11 cellular contexts compared by ENCODE assay signal in genomic region chr7:143533213-143533840, GRCh38. TPM values are rescaled to one million over a fixed set of nuclear protein-coding genes. Genes with fewer than 3 reads are reported as not detected.
A peak's percentile ranks its signal among the peaks of the same experiment; 100 is the strongest.
DNase-seq lines count a peak whose midpoint lies in the region; ATAC-seq, FAIRE-seq and TF ChIP-seq lines count a peak whose summit lies in the region.
"Not testable (repeated sequence)": the region's sequence is repeated elsewhere in the genome, so short reads cannot be mapped to it uniquely, and the experiment has no call there.
"Had no signal": no experiment of that assay in that cellular context is flagged by ENCODE, and none has a peak within 500 bp of the region (broad histone marks: within the 10 kb centered on the region; RNA-seq: fewer than 3 reads in every experiment).

No MANE protein-coding gene starts in this region.

- H3K4me3 ChIP-seq in Caco-2 (ENCODE audit: low read depth, low read length); mucosa of descending colon; upper lobe of left lung: not testable (repeated sequence)

- H3K36me3 ChIP-seq in Caco-2 (ENCODE audit: control insufficient read depth, insufficient read depth, low read length); mucosa of descending colon (ENCODE audit: low read depth); upper lobe of left lung: not testable (repeated sequence)

- not testable (repeated sequence) for H3K27me3 Mint-ChIP-seq in Caco-2 (ENCODE audit: insufficient read depth, unreplicated experiment)

- TF ChIP-seq CTCF in Caco-2 (IDR thresholded peaks at IDR 0.05; ENCODE audit: insufficient read depth in 1 of 2, low read depth in 1 of 2, low read length in 1 of 2, severe bottlenecking in 1 of 2, unreplicated experiment in 1 of 2); mucosa of descending colon (IDR thresholded peaks at IDR 0.05); upper lobe of left lung (IDR thresholded peaks at IDR 0.05): not testable (repeated sequence)

- ATAC-seq in SK-N-SH treated with all-trans-retinoic acid at 6 μM for 48 hours = peak; percentile 98
- peak; percentile 53 for ATAC-seq in Right ventricle myocardium superior (ENCODE audit: poor library complexity)
- ATAC-seq in left lobe of liver = peak; percentile 41
- ATAC-seq in mucosa of descending colon = peak; percentile 48
- peak; percentile 46 to 88 for ATAC-seq in upper lobe of left lung (ENCODE audit: low FRiP score in 2 of 2)

- not testable (repeated sequence) for H3K9me3 ChIP-seq in Caco-2, mucosa of descending colon, upper lobe of left lung

- CTCF ChIA-PET in Caco-2 (lab: Charles Lee) = not testable (repeated sequence)

- not testable (repeated sequence) for H3K4me3 Mint-ChIP-seq in Caco-2 (ENCODE audit: unreplicated experiment)

- not testable (repeated sequence) for H3K9me3 Mint-ChIP-seq in Caco-2 (ENCODE audit: unreplicated experiment)

- TF ChIP-seq EP300 in upper lobe of left lung (IDR thresholded peaks at IDR 0.05) = not testable (repeated sequence)

- not testable (repeated sequence) for H3K27me3 ChIP-seq in Caco-2 (replicated peaks; ENCODE audit: control insufficient read depth, insufficient read depth, low read length); upper lobe of left lung

- peak; percentile 36 to 46 for DNase-seq in Caco-2
- not testable (repeated sequence) for DNase-seq in Right ventricle myocardium superior; left lobe of liver (ENCODE audit: low spot score); mucosa of descending colon; upper lobe of left lung

- not testable (repeated sequence) for H3K27ac Mint-ChIP-seq in Caco-2 (ENCODE audit: unreplicated experiment)

- not testable (repeated sequence) for H3K27ac ChIP-seq in upper lobe of left lung

- intact Hi-C loops in Caco-2 (cut with micrococcal nuclease; ENCODE audit: unreplicated experiment); Right ventricle myocardium superior (cut with DNase I); mucosa of descending colon (cut with DNase I, micrococcal nuclease): not testable (repeated sequence)

- BruUV-seq in Caco-2 (replicated peaks; lab: Mats Ljungman, UMichigan) = not testable (repeated sequence)

- not testable (repeated sequence) for H3K4me1 ChIP-seq in Caco-2; mucosa of descending colon (ENCODE audit: low read depth); upper lobe of left lung

- not testable (repeated sequence) for H3K4me1 Mint-ChIP-seq in Caco-2 (ENCODE audit: low read depth, unreplicated experiment)

- WGBS in upper lobe of left lung, 2 donors = no CpG with 5 or more reads among the region's 6 CpGs

- peak; percentile 65 for FAIRE-seq in endometrium (lab: Jason Lieb, UNC)

- not testable (repeated sequence) for TF ChIP-seq POLR2A in upper lobe of left lung (IDR thresholded peaks at IDR 0.05)

- not testable (repeated sequence) for H3K36me3 Mint-ChIP-seq in Caco-2 (ENCODE audit: insufficient read depth, unreplicated experiment)

- POLR2A ChIA-PET in Caco-2 (lab: Charles Lee) = not testable (repeated sequence)

RNA-seq across cellular contexts. Expression of gene CTAGE15, which starts 38.3 kb away (rescaled TPM):
- total RNA-seq in Caco-2 (2022) (not detected in 2 replicates), Right ventricle myocardium superior (not detected), left lobe of liver (0.28 TPM), mucosa of descending colon (1 to 10 TPM in 1 of 3 donors, under 1 TPM in 1, not detected in 1; 0.76 to 1.2 TPM), upper lobe of left lung (1 to 10 TPM in 1 of 6 donors, under 1 TPM in 3, not detected in 2; 0.20 to 4.2 (median 0.53) TPM)
- total RNA-seq: Daoy had no signal

RNA-seq across cellular contexts. Expression of gene TAS2R41, which starts 55.7 kb away (rescaled TPM):
- not detected in 2 replicates for total RNA-seq in Caco-2 (2022)
- not detected for total RNA-seq in Right ventricle myocardium superior
- total RNA-seq in left lobe of liver = 0.45 TPM
- total RNA-seq in mucosa of descending colon = under 1 TPM in 1 of 3 donors, not detected in 2; 0.34 TPM
- total RNA-seq in upper lobe of left lung = under 1 TPM in 2 of 6 donors, not detected in 4; 0.46 to 0.54 TPM
- total RNA-seq: Calu3, Daoy, H1, HT-29 had no signal

Comparison
In these comparisons a context has a peak if more than half of its experiments do, and no peak if none do; other contexts are left out.
1. ATAC-seq: peak in every context shown above with its lines; median percentile 98 in SK-N-SH treated with all-trans-retinoic acid at 6 μM for 48 hours; 67 in upper lobe of left lung; 53 in Right ventricle myocardium superior; 48 in mucosa of descending colon; 41 in left lobe of liver.